In the genomic region with DNA sequence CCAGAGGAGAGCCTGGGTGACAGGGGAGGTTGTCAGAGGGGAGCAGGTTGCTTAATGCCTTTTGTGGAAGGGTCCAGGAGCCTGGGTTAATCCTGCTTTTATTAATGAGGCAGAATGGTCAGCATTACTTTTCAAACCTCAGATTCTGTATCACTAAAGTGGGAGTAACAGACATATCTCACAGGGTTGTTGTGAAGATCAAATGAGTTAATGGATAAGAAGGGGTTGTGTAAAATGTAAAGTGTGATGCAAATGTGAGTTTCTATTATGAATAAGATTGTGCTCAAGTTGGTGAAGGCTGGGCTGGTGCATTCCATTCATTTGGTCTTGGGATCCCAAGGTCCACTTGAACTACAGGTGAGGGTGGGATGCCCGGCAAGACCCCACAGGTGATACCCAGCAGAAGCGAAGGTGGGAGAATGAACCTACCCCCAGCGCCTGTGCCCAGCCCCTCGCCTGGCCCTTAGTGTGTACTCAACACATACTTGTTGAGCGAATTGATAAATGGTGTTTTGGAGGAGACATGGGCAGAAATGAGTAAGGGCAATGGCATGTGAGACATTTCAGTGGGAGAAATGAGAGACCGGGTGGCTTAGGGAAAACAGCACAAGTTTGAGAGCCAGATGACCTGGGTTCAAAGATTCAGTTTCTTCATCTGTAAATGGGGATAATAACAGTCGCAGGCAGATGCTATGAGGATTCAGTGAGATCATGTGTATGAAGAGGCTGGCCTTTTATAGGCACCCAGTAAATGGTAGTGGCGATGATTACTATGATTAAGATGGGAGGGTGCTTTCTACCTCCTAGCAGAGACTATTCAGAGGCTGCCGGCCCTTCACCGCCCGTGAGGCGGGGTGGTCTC, we compare ENCODE assay signal across 17 cellular contexts. TPM values are rescaled to one million over a fixed set of nuclear protein-coding genes. Genes with fewer than 3 reads are reported as not detected.
DNase-seq lines count a peak whose midpoint lies in the region; ATAC-seq and TF ChIP-seq lines count a peak whose summit lies in the region.
"Had no signal": no experiment of that assay in that cellular context is flagged by ENCODE, and none has a peak within 500 bp of the region (broad histone marks: within the 10 kb centered on the region; RNA-seq: fewer than 3 reads in every experiment).

No MANE protein-coding gene starts in this region.

- 89% methylated on average over 11 of the region's 12 CpGs for whole genome bisulfite sequencing in mammary epithelial cell (ENCODE audit: low coverage, missing lambda C conversion rate)
- 63% methylated on average over 12 of the region's 12 CpGs for WGBS in mesenchymal stem cell

- H2BK5ac ChIP-seq in mesenchymal stem cell (ENCODE audit: low read depth, low read length, poor library complexity, severe bottlenecking) = no peak overlapping the region

- H3K4me3 Mint-ChIP-seq in naive thymus-derived CD8-positive, alpha-beta T cell = no peak overlapping the region
- H3K4me3 Mint-ChIP-seq in activated naive CD4-positive, alpha-beta T cell treated with anti-CD3 and anti-CD28 coated beads, Interleukin-2, amount 10 ng/mL, durations not matched to agents 7 days and 5 days = no peak overlapping the region
- H3K4me3 Mint-ChIP-seq: activated CD4-positive, alpha-beta T cell treated with anti-CD3 and anti-CD28 coated beads, Interleukin-2, amount 10 ng/mL, durations not matched to agents 7 days and 5 days; H9; stimulated activated memory B cell treated with anti-CD40 and anti-IgM and Interleukin-4, amounts not matched to agents 10 μg/mL and 1 μg/mL and 100 μg/mL, for 72 hours; T-helper 17 cell had no signal

- H3K9ac ChIP-seq in mammary epithelial cell (ENCODE audit: insufficient read depth, low read length) = no peak overlapping the region
- H3K9ac ChIP-seq in mesenchymal stem cell (ENCODE audit: low read length) = no peak overlapping the region
- H3K9ac ChIP-seq: BLaER1 treated with 17β-estradiol and CSF1 and Interleukin-3, amounts not matched to agents 10 nM and 100 nM had no signal

- TF ChIP-seq CTCF in mammary epithelial cell (conservative IDR thresholded peaks at IDR 0.05 in 1 of 2, IDR thresholded peaks at IDR 0.05 in 1 of 2; ENCODE audit: extremely low read depth in 1 of 2, insufficient read depth in 1 of 2, low read depth in 1 of 2, low read length in 2 of 2) = no peak

- H3K9me3 ChIP-seq in mammary epithelial cell (replicated peaks; ENCODE audit: insufficient read depth, low read length) (no peaks in the 10 kb centered on the region), mesenchymal stem cell (ENCODE audit: control insufficient read depth, low read length) (no peaks in the 10 kb centered on the region)
- H3K9me3 ChIP-seq: BLaER1 treated with 17β-estradiol and CSF1 and Interleukin-3, amounts not matched to agents 10 nM and 100 nM had no signal

- H3K27me3 ChIP-seq in mammary epithelial cell (ENCODE audit: insufficient read depth, low read length) (peaks cover 1% of the 10 kb centered on the region), mesenchymal stem cell (ENCODE audit: control insufficient read depth in 1 of 2, insufficient read depth in 1 of 2, low read length in 2 of 2) (peaks cover 24 to 25% of the 10 kb centered on the region in 2 experiments)
- H3K27me3 ChIP-seq: BLaER1 treated with 17β-estradiol and CSF1 and Interleukin-3, amounts not matched to agents 10 nM and 100 nM had no signal

- H3K18ac ChIP-seq in mesenchymal stem cell (ENCODE audit: low read depth in 1 of 2, low read length in 2 of 2) = no peak overlapping the region

- no peak overlapping the region for H2BK15ac ChIP-seq in mesenchymal stem cell (ENCODE audit: low read depth, poor library complexity, severe bottlenecking)

- H3K4me2 ChIP-seq in mammary epithelial cell (ENCODE audit: insufficient read depth, low read depth, low read length) = no peak overlapping the region
- no peak overlapping the region for H3K4me2 ChIP-seq in mesenchymal stem cell (ENCODE audit: low read length, poor library complexity, severe bottlenecking)

- H2AFZ ChIP-seq in mammary epithelial cell (ENCODE audit: low read depth, low read length) = no peak overlapping the region
- no peak overlapping the region for H2AFZ ChIP-seq in mesenchymal stem cell (ENCODE audit: low read depth, low read length)

- CTCF ChIA-PET in mammary epithelial cell (lab: Charles Lee; ENCODE audit: low non-redundant PET) = no interaction called here
- CTCF ChIA-PET in activated naive CD4-positive, alpha-beta T cell treated with anti-CD3 and anti-CD28 coated beads, Interleukin-2, amount 10 ng/mL, durations not matched to agents 7 days and 5 days (lab: Charles Lee) = interaction anchor here (1.2 kb wide), 1 partner anchor 278 kb away, joined by 3 read pairs; no protein-coding TSS in a partner anchor

- intact Hi-C loops in mammary epithelial cell (cut with micrococcal nuclease) = no loop called here

- H2BK120ac ChIP-seq in mesenchymal stem cell (ENCODE audit: low read depth, low read length) = no peak overlapping the region

- H3K23ac ChIP-seq in mesenchymal stem cell (ENCODE audit: low read length in 2 of 2) = no peak overlapping the region

- in situ Hi-C loops in mammary epithelial cell (cut with MboI; ENCODE audit: low sequenced_read_pairs in 2 of 2) = no loop called here

- POLR2A ChIA-PET in naive thymus-derived CD8-positive, alpha-beta T cell (lab: Charles Lee) = no interaction called here

- H3K4me3 ChIP-seq in mammary epithelial cell (replicated peaks in 1 of 3; ENCODE audit: insufficient read depth in 1 of 3, low read depth in 2 of 3, low read length in 3 of 3) = no peak overlapping the region
- no peak overlapping the region for H3K4me3 ChIP-seq in mesenchymal stem cell (ENCODE audit: insufficient read depth in 1 of 2, low read depth in 1 of 2, low read length in 2 of 2)
- H3K4me3 ChIP-seq: BLaER1 treated with 17β-estradiol and CSF1 and Interleukin-3, amounts not matched to agents 10 nM and 100 nM had no signal

- DNase-seq in AG20443 (ENCODE audit: low spot score) (peak; percentile 70), M059J (ENCODE audit: low read depth) (peak; percentile 85), mammary epithelial cell (peak; percentile 35), mesenchymal stem cell (peak; percentile 52), NCI-H748 treated with DMSO at 0.1 percent for 48 hours (lab: John Stamatoyannopoulos, UW) (no peak)
- DNase-seq in naive thymus-derived CD8-positive, alpha-beta T cell = no peak
- no peak for DNase-seq in activated naive CD4-positive, alpha-beta T cell treated with anti-CD3 and anti-CD28 coated beads, Interleukin-2, amount 10 ng/mL, durations not matched to agents 7 days and 5 days
- DNase-seq: activated CD4-positive, alpha-beta T cell treated with anti-CD3 and anti-CD28 coated beads, Interleukin-2, amount 10 ng/mL, durations not matched to agents 7 days and 5 days; H9; NCI-H2029 treated with DMSO at 0.1 percent for 48 hours; stimulated activated CD4-positive, alpha-beta T cell treated with anti-CD3 and anti-CD28 coated beads, Interleukin-4, amount 100 ng/mL, for 1 hour; T-helper 17 cell had no signal

- H3K27ac Mint-ChIP-seq in naive thymus-derived CD8-positive, alpha-beta T cell = peak overlapping the region in 1 of 10 donors; percentile 7
- H3K27ac Mint-ChIP-seq in activated naive CD4-positive, alpha-beta T cell treated with anti-CD3 and anti-CD28 coated beads, Interleukin-2, amount 10 ng/mL, durations not matched to agents 7 days and 5 days = no peak overlapping the region
- H3K27ac Mint-ChIP-seq: activated CD4-positive, alpha-beta T cell treated with anti-CD3 and anti-CD28 coated beads, Interleukin-2, amount 10 ng/mL, durations not matched to agents 7 days and 5 days; stimulated activated memory B cell treated with anti-CD40 and anti-IgM and Interleukin-4, amounts not matched to agents 10 μg/mL and 1 μg/mL and 100 μg/mL, for 72 hours; T-helper 17 cell had no signal

- no peaks in the 10 kb centered on the region for H3K9me3 Mint-ChIP-seq in naive thymus-derived CD8-positive, alpha-beta T cell
- no peaks in the 10 kb centered on the region for H3K9me3 Mint-ChIP-seq in activated naive CD4-positive, alpha-beta T cell treated with anti-CD3 and anti-CD28 coated beads, Interleukin-2, amount 10 ng/mL, durations not matched to agents 7 days and 5 days
- H3K9me3 Mint-ChIP-seq: activated CD4-positive, alpha-beta T cell treated with anti-CD3 and anti-CD28 coated beads, Interleukin-2, amount 10 ng/mL, durations not matched to agents 7 days and 5 days; H9; stimulated activated memory B cell treated with anti-CD40 and anti-IgM and Interleukin-4, amounts not matched to agents 10 μg/mL and 1 μg/mL and 100 μg/mL, for 72 hours had no signal

- no TSS peak for BruUV-seq in mammary epithelial cell (replicated peaks; lab: Mats Ljungman, UMichigan)

- peaks cover 0 to 6% (median under 1%) of the 10 kb centered on the region in 4 donors for H3K4me1 Mint-ChIP-seq in naive thymus-derived CD8-positive, alpha-beta T cell
- no peaks in the 10 kb centered on the region for H3K4me1 Mint-ChIP-seq in activated naive CD4-positive, alpha-beta T cell treated with anti-CD3 and anti-CD28 coated beads, Interleukin-2, amount 10 ng/mL, durations not matched to agents 7 days and 5 days
- H3K4me1 Mint-ChIP-seq: activated CD4-positive, alpha-beta T cell treated with anti-CD3 and anti-CD28 coated beads, Interleukin-2, amount 10 ng/mL, durations not matched to agents 7 days and 5 days had no signal

- H2BK12ac ChIP-seq in mesenchymal stem cell (ENCODE audit: low read length in 2 of 2) = no peak overlapping the region

- H3K27me3 Mint-ChIP-seq in naive thymus-derived CD8-positive, alpha-beta T cell = peaks cover 8 to 79% (median 50%) of the 10 kb centered on the region in 5 donors
- peaks cover 74% of the 10 kb centered on the region for H3K27me3 Mint-ChIP-seq in activated naive CD4-positive, alpha-beta T cell treated with anti-CD3 and anti-CD28 coated beads, Interleukin-2, amount 10 ng/mL, durations not matched to agents 7 days and 5 days

- H3K36me3 ChIP-seq in mammary epithelial cell (ENCODE audit: insufficient read depth, low read length) = no peaks in the 10 kb centered on the region
- no peaks in the 10 kb centered on the region for H3K36me3 ChIP-seq in mesenchymal stem cell (ENCODE audit: control insufficient read depth in 1 of 2, insufficient read depth in 2 of 2, low read depth in 1 of 2, low read length in 2 of 2)
- H3K36me3 ChIP-seq: BLaER1 treated with 17β-estradiol and CSF1 and Interleukin-3, amounts not matched to agents 10 nM and 100 nM had no signal

- no peaks in the 10 kb centered on the region for H3K36me3 Mint-ChIP-seq in naive thymus-derived CD8-positive, alpha-beta T cell
- H3K36me3 Mint-ChIP-seq in activated naive CD4-positive, alpha-beta T cell treated with anti-CD3 and anti-CD28 coated beads, Interleukin-2, amount 10 ng/mL, durations not matched to agents 7 days and 5 days = no peaks in the 10 kb centered on the region
- H3K36me3 Mint-ChIP-seq: stimulated activated memory B cell treated with anti-CD40 and anti-IgM and Interleukin-4, amounts not matched to agents 10 μg/mL and 1 μg/mL and 100 μg/mL, for 72 hours had no signal

- no peak overlapping the region for H4K8ac ChIP-seq in mesenchymal stem cell (ENCODE audit: low read length)

- dilution Hi-C loops in mammary epithelial cell (cut with HindIII; ENCODE audit: low sequenced_read_pairs) = no loop called here

- no peak overlapping the region for H3K4ac ChIP-seq in mesenchymal stem cell (ENCODE audit: low read depth in 1 of 2, low read length in 2 of 2)

- H3K4me1 ChIP-seq in mammary epithelial cell (ENCODE audit: insufficient read depth, low read length) (peaks cover 21% of the 10 kb centered on the region), mesenchymal stem cell (ENCODE audit: control insufficient read depth, insufficient read depth, low read depth, low read length) (peaks cover 6% of the 10 kb centered on the region)

- H3K27ac ChIP-seq in mammary epithelial cell (ENCODE audit: insufficient read depth, low read depth, low read length) (no peak overlapping the region), mesenchymal stem cell (ENCODE audit: low read length, poor library complexity, severe bottlenecking) (no peak overlapping the region)
- H3K27ac ChIP-seq: BLaER1 treated with 17β-estradiol and CSF1 and Interleukin-3, amounts not matched to agents 10 nM and 100 nM; epithelial cell of prostate had no signal

- no peak overlapping the region for H4K91ac ChIP-seq in mesenchymal stem cell (ENCODE audit: low read length)

- H2AK5ac ChIP-seq in mesenchymal stem cell (ENCODE audit: low read length, severe bottlenecking) = no peak overlapping the region

- H4K20me1 ChIP-seq in mammary epithelial cell (ENCODE audit: insufficient read depth, low read length) = no peaks in the 10 kb centered on the region
- H4K20me1 ChIP-seq: BLaER1 treated with 17β-estradiol and CSF1 and Interleukin-3, amounts not matched to agents 10 nM and 100 nM had no signal

- no peak overlapping the region for H3K14ac ChIP-seq in mesenchymal stem cell (ENCODE audit: low read length in 2 of 2)

- H3K79me2 ChIP-seq in mammary epithelial cell (ENCODE audit: insufficient read depth, low read length) = no peaks in the 10 kb centered on the region

- no peak for ATAC-seq in HG02870 (IDR thresholded peaks at IDR 0.05; ENCODE audit: unreplicated experiment)
- ATAC-seq in naive thymus-derived CD8-positive, alpha-beta T cell = no peak
- ATAC-seq: stimulated activated memory B cell treated with anti-CD40 and anti-IgM and Interleukin-4, amounts not matched to agents 10 μg/mL and 1 μg/mL and 100 μg/mL, for 72 hours; T-helper 17 cell had no signal

- no peaks in the 10 kb centered on the region for H3K79me1 ChIP-seq in mesenchymal stem cell (replicated peaks; ENCODE audit: low read length, poor library complexity, severe bottlenecking)

RNA-seq across cellular contexts. Expression of a gene that starts 6.2 kb away (rescaled TPM):
- total RNA-seq in M059J (2014; rRNA removed; shearing (Covaris generic)) = 0.07 TPM in 1 of 2 replicates, not detected in the other
- total RNA-seq in mammary epithelial cell = not detected
- polyA plus RNA-seq in mammary epithelial cell = not detected
- polyA minus RNA-seq in mammary epithelial cell = not detected
- not detected for polyA plus RNA-seq in mesenchymal stem cell (2013, experiment 1 of 2)
- polyA plus RNA-seq in mesenchymal stem cell (2013, experiment 2 of 2) = not detected
- not detected for total RNA-seq in naive thymus-derived CD8-positive, alpha-beta T cell
- polyA plus RNA-seq in naive thymus-derived CD8-positive, alpha-beta T cell = not detected
- total RNA-seq: activated CD4-positive, alpha-beta T cell treated with anti-CD3 and anti-CD28 coated beads, Interleukin-2, amount 10 ng/mL, durations not matched to agents 7 days and 5 days; H9; mononuclear cell; T-helper 17 cell had no signal

Comparison
In these comparisons a context has a peak if more than half of its experiments do, and no peak if none do; other contexts are left out.
1. DNase-seq: peak in AG20443 (single experiment), M059J (single experiment), mammary epithelial cell (single experiment) and mesenchymal stem cell (single experiment); none in naive thymus-derived CD8-positive, alpha-beta T cell (0 of 10), activated naive CD4-positive, alpha-beta T cell treated with anti-CD3 and anti-CD28 coated beads, Interleukin-2, amount 10 ng/mL, durations not matched to agents 7 days and 5 days (single experiment) and NCI-H748 treated with DMSO at 0.1 percent for 48 hours (single experiment).